7 cellular contexts compared by ENCODE assay signal in genomic region chr12:122470576-122470975, GRCh38. TPM values are rescaled to one million over a fixed set of nuclear protein-coding genes. Genes with fewer than 3 reads are reported as not detected.
A peak's percentile ranks its signal among the peaks of the same experiment; 100 is the strongest.
DNase-seq lines count a peak whose midpoint lies in the region; ATAC-seq and TF ChIP-seq lines count a peak whose summit lies in the region.
"Not testable (repeated sequence)": the region's sequence is repeated elsewhere in the genome, so short reads cannot be mapped to it uniquely, and the experiment has no call there.

No MANE protein-coding gene starts in this region.

- DNase-seq in RWPE2 (ENCODE audit: low spot score); hepatocyte (ENCODE audit: low spot score); lower lobe of right lung; smooth muscle cell (lab: John Stamatoyannopoulos, UW; ENCODE audit: unreplicated experiment); upper lobe of left lung: not testable (repeated sequence)
- peak; percentile 23 for DNase-seq in activated T-cell treated with anti-CD3 and anti-CD28 coated beads, Interleukin-2, amount 50 U/mL, for 24 hours
- peak; percentile 17 for DNase-seq in endodermal cell

- not testable (repeated sequence) for ATAC-seq in RWPE2 (ENCODE audit: low read depth); lower lobe of right lung; upper lobe of left lung (ENCODE audit: low FRiP score in 2 of 2)

- not testable (repeated sequence) for H3K79me2 ChIP-seq in hepatocyte; smooth muscle cell (ENCODE audit: low read depth)

- H3K36me3 Mint-ChIP-seq in activated T-cell treated with anti-CD3 and anti-CD28 coated beads, Interleukin-2, amount 50 U/mL, for 24 hours (ENCODE audit: low read depth): peaks cover 39% of the 10 kb centered on the region
- peaks cover 27% of the 10 kb centered on the region for H3K36me3 Mint-ChIP-seq in endodermal cell (ENCODE audit: low read depth)

- not testable (repeated sequence) for TF ChIP-seq CTCF in RWPE2 (IDR thresholded peaks at IDR 0.05; ENCODE audit: poor library complexity, severe bottlenecking); endodermal cell (conservative IDR thresholded peaks at IDR 0.05); hepatocyte (IDR thresholded peaks at IDR 0.05; ENCODE audit: poor library complexity); lower lobe of right lung (IDR thresholded peaks at IDR 0.05); smooth muscle cell (IDR thresholded peaks at IDR 0.05; ENCODE audit: borderline replicate concordance, insufficient read depth, poor library complexity, severe bottlenecking); upper lobe of left lung (IDR thresholded peaks at IDR 0.05)

- not testable (repeated sequence) for TF ChIP-seq POLR2A in upper lobe of left lung (IDR thresholded peaks at IDR 0.05)

- H3K36me3 ChIP-seq in RWPE2 (ENCODE audit: low read depth) (peaks cover 33% of the 10 kb centered on the region), endodermal cell (ENCODE audit: control insufficient read depth, insufficient read depth, low read length) (peaks cover 27% of the 10 kb centered on the region), lower lobe of right lung (peaks cover 34% of the 10 kb centered on the region), upper lobe of left lung (peaks cover 4 to 34% (median 22%) of the 10 kb centered on the region in 4 donors)
- H3K36me3 ChIP-seq in hepatocyte (replicated peaks; ENCODE audit: insufficient read depth, low read depth); smooth muscle cell (ENCODE audit: low read depth): not testable (repeated sequence)

- H3K4me3 ChIP-seq in RWPE2 (ENCODE audit: severe bottlenecking); endodermal cell (ENCODE audit: low read length); hepatocyte; lower lobe of right lung; smooth muscle cell; upper lobe of left lung: not testable (repeated sequence)

- H3K27ac ChIP-seq in RWPE2 (ENCODE audit: poor library complexity, severe bottlenecking) (peak overlapping the region; percentile 45), hepatocyte (peak overlapping the region; percentile 52), lower lobe of right lung (peak overlapping the region; percentile 70), smooth muscle cell (ENCODE audit: low read depth) (peak overlapping the region; percentile 67), upper lobe of left lung (peak overlapping the region in 3 of 4 donors; percentile 21 to 78 (median 75))
- H3K27ac ChIP-seq in endodermal cell (ENCODE audit: low read depth, low read length): not testable (repeated sequence)

- H3K9me3 ChIP-seq in RWPE2 (ENCODE audit: severe bottlenecking); endodermal cell (ENCODE audit: control insufficient read depth, low read length); hepatocyte (ENCODE audit: low read depth); lower lobe of right lung; smooth muscle cell (replicated peaks; ENCODE audit: low read depth); upper lobe of left lung: not testable (repeated sequence)

- TF ChIP-seq EP300 in upper lobe of left lung (IDR thresholded peaks at IDR 0.05): not testable (repeated sequence)

- not testable (repeated sequence) for H3K9me2 ChIP-seq in hepatocyte (replicated peaks; ENCODE audit: insufficient read depth)

- H3K4me1 Mint-ChIP-seq in activated T-cell treated with anti-CD3 and anti-CD28 coated beads, Interleukin-2, amount 50 U/mL, for 24 hours (ENCODE audit: low read depth): peaks cover 27% of the 10 kb centered on the region
- not testable (repeated sequence) for H3K4me1 Mint-ChIP-seq in endodermal cell

- not testable (repeated sequence) for H3F3A ChIP-seq in smooth muscle cell (ENCODE audit: low read depth)

- not testable (repeated sequence) for H3K27me3 Mint-ChIP-seq in activated T-cell treated with anti-CD3 and anti-CD28 coated beads, Interleukin-2, amount 50 U/mL, for 24 hours; endodermal cell (ENCODE audit: insufficient read depth)

- H3K4me3 Mint-ChIP-seq in activated T-cell treated with anti-CD3 and anti-CD28 coated beads, Interleukin-2, amount 50 U/mL, for 24 hours; endodermal cell: not testable (repeated sequence)

- not testable (repeated sequence) for H3K9me3 Mint-ChIP-seq in activated T-cell treated with anti-CD3 and anti-CD28 coated beads, Interleukin-2, amount 50 U/mL, for 24 hours; endodermal cell

- H2AFZ ChIP-seq in hepatocyte; smooth muscle cell (ENCODE audit: low read depth): not testable (repeated sequence)

- not testable (repeated sequence) for H3K9ac ChIP-seq in endodermal cell (ENCODE audit: extremely low read depth, low read length, poor library complexity, severe bottlenecking); smooth muscle cell (ENCODE audit: low read depth)

- WGBS in endodermal cell (ENCODE audit: insufficient coverage in 1 of 2, insufficient read length in 1 of 2), 2 experiments: 98 to 100% methylated on average over 3 to 7 of the region's 7 CpGs
- WGBS in hepatocyte (ENCODE audit: low lambda C conversion rate, missing lambda C conversion rate): 97% methylated on average over 7 of the region's 7 CpGs
- 99% methylated on average over 7 of the region's 7 CpGs for WGBS in smooth muscle cell (ENCODE audit: low lambda C conversion rate)
- WGBS in upper lobe of left lung, 2 donors: 77 to 84% methylated on average over 6 to 7 of the region's 7 CpGs

- intact Hi-C loops in lower lobe of right lung (cut with DNase I): loop anchor here (5.0 kb wide), 1 partner anchor 68 kb away; no protein-coding TSS in a partner anchor

- not testable (repeated sequence) for H3K4me2 ChIP-seq in hepatocyte, smooth muscle cell

- not testable (repeated sequence) for H3K27me3 ChIP-seq in RWPE2 (ENCODE audit: insufficient read depth, poor library complexity, severe bottlenecking); endodermal cell (ENCODE audit: control insufficient read depth, insufficient read depth, low read length, poor library complexity, severe bottlenecking); hepatocyte; lower lobe of right lung (ENCODE audit: low read depth); smooth muscle cell (ENCODE audit: low read depth); upper lobe of left lung

- H3K4me1 ChIP-seq in RWPE2 (ENCODE audit: insufficient read depth, poor library complexity, severe bottlenecking) (peaks cover 25% of the 10 kb centered on the region), upper lobe of left lung (peaks cover 0 to 12% (median 6%) of the 10 kb centered on the region in 4 donors)
- not testable (repeated sequence) for H3K4me1 ChIP-seq in endodermal cell (ENCODE audit: control insufficient read depth, insufficient read depth, low read length); hepatocyte (ENCODE audit: insufficient read depth); lower lobe of right lung; smooth muscle cell (ENCODE audit: low read depth)

- not testable (repeated sequence) for H4K20me1 ChIP-seq in hepatocyte (ENCODE audit: insufficient read depth, poor library complexity, severe bottlenecking); smooth muscle cell (ENCODE audit: low read depth)

- not testable (repeated sequence) for H3K27ac Mint-ChIP-seq in activated T-cell treated with anti-CD3 and anti-CD28 coated beads, Interleukin-2, amount 50 U/mL, for 24 hours; endodermal cell

RNA-seq across cellular contexts. Expression of gene ZCCHC8, which starts 30.2 kb away (rescaled TPM):
- total RNA-seq in endodermal cell (10 to 100 TPM; 26.2 to 26.3 TPM), hepatocyte (20.2 and 24.5 TPM in 2 replicates), lower lobe of right lung (23.5 TPM), smooth muscle cell (19.5 and 20.6 TPM in 2 replicates), upper lobe of left lung (10 to 100 TPM; 16.6 to 58.7 (median 20.0) TPM)
- polyA plus RNA-seq in endodermal cell (2013, experiment 1 of 2): 29.1 TPM
- 27.7 TPM for polyA plus RNA-seq in endodermal cell (2013, experiment 2 of 2)
- polyA plus RNA-seq in hepatocyte (12.2 and 13.5 TPM in 2 replicates), smooth muscle cell (8.8 and 13.9 TPM in 2 replicates)

RNA-seq across cellular contexts. Expression of gene CLIP1, which starts 48.1 kb away (rescaled TPM):
- total RNA-seq in endodermal cell (10 to 100 TPM; 56.5 to 65.1 TPM), hepatocyte (45.2 and 51.5 TPM in 2 replicates), lower lobe of right lung (78.2 TPM), smooth muscle cell (40.4 and 42.2 TPM in 2 replicates), upper lobe of left lung (100 to 1,000 TPM in 4 of 6 donors, 10 to 100 TPM in 2; 78.4 to 152 (median 104) TPM)
- 33.3 TPM for polyA plus RNA-seq in endodermal cell (2013, experiment 1 of 2)
- polyA plus RNA-seq in endodermal cell (2013, experiment 2 of 2): 35.1 TPM
- polyA plus RNA-seq in hepatocyte (36.9 and 38.0 TPM in 2 replicates), smooth muscle cell (15.3 and 24.0 TPM in 2 replicates)

RNA-seq across cellular contexts. Expression of gene RSRC2, which starts 56.2 kb away (rescaled TPM):
- total RNA-seq in endodermal cell (100 to 1,000 TPM in 1 of 2 donors, 10 to 100 TPM in 1; 88.1 to 111 TPM), hepatocyte (67.3 and 90.9 TPM in 2 replicates), lower lobe of right lung (59.1 TPM), smooth muscle cell (108 and 118 TPM in 2 replicates), upper lobe of left lung (100 to 1,000 TPM in 3 of 6 donors, 10 to 100 TPM in 3; 52.8 to 241 (median 88.3) TPM)
- polyA plus RNA-seq in endodermal cell (2013, experiment 1 of 2): 105 TPM
- polyA plus RNA-seq in endodermal cell (2013, experiment 2 of 2): 99.7 TPM
- polyA plus RNA-seq in hepatocyte (53.6 and 73.8 TPM in 2 replicates), smooth muscle cell (60.9 and 65.9 TPM in 2 replicates)

RNA-seq across cellular contexts. Expression of gene KNTC1, which starts 56.5 kb away (rescaled TPM):
- 100 to 1,000 TPM in 1 of 2 donors, 10 to 100 TPM in 1; 86.7 to 115 TPM for total RNA-seq in endodermal cell
- polyA plus RNA-seq in endodermal cell (2013, experiment 1 of 2): 91.5 TPM
- polyA plus RNA-seq in endodermal cell (2013, experiment 2 of 2): 92.4 TPM
- 18.1 and 25.9 TPM in 2 replicates for total RNA-seq in hepatocyte
- 5.8 and 17.0 TPM in 2 replicates for polyA plus RNA-seq in hepatocyte
- total RNA-seq in lower lobe of right lung: 8.7 TPM
- 22.7 and 26.2 TPM in 2 replicates for total RNA-seq in smooth muscle cell
- 9.1 and 13.5 TPM in 2 replicates for polyA plus RNA-seq in smooth muscle cell
- 10 to 100 TPM in 4 of 6 donors, 1 to 10 TPM in 2; 6.7 to 34.6 (median 17.6) TPM for total RNA-seq in upper lobe of left lung
